In the genomic region with DNA sequence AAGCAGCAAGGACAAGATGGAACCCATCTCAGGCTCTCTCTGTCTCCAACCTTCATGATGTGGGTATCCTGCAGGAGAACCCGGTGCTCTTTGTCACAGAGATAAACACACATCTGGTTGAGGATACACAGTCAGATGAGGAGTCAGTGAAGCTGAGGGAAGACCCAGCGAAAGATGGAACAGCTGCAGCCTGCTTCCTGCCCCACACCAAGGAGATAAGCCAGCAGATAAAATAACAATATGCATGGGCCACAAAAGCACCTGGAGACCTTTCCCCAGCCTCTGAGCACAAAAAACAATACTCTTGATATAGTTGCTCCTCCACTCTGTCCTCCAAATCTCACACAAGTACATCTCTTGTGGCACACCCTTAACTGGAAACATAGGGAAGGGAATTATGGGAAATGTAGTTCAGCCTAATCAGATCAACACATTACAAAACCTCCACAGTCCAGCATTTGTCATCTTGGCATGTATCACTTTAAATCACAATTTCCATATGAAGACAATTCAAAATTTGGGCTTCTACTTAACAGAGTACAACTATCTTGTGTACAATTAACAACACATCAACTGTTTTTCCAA, we compare ENCODE assay signal across 23 cellular contexts. TPM values are rescaled to one million over a fixed set of nuclear protein-coding genes. Genes with fewer than 3 reads are reported as not detected.
DNase-seq lines count a peak whose midpoint lies in the region; ATAC-seq, FAIRE-seq and TF ChIP-seq lines count a peak whose summit lies in the region.
"Had no signal": no experiment of that assay in that cellular context is flagged by ENCODE, and none has a peak within 500 bp of the region (broad histone marks: within the 10 kb centered on the region; RNA-seq: fewer than 3 reads in every experiment).

No MANE protein-coding gene starts in this region.

- H3K4me3 ChIP-seq in GM23248 (no peak overlapping the region), tibial nerve (no peak overlapping the region)
- H3K4me3 ChIP-seq: esophagus squamous epithelium, gastroesophageal sphincter, lower lobe of right lung had no signal

- no peaks in the 10 kb centered on the region for H3K79me2 ChIP-seq in GM23248 (ENCODE audit: insufficient read depth)

- H3K4me2 ChIP-seq in GM23248 (ENCODE audit: unreplicated experiment), result no peak overlapping the region

- TF ChIP-seq CTCF in tibial nerve (IDR thresholded peaks at IDR 0.05), result no peak

- peaks cover 2% of the 10 kb centered on the region for H3K36me3 Mint-ChIP-seq in T-helper 2 cell treated with Interferon-gamma antibody and Interleukin-4, amounts not matched to agents 5 μg/mL and 100 μg/mL, for 36 hours (ENCODE audit: low read depth)
- H3K36me3 Mint-ChIP-seq: CD8-positive, alpha-beta T cell had no signal

- TF ChIP-seq EP300 in tibial nerve (IDR thresholded peaks at IDR 0.05), result no peak

- H3K4me1 Mint-ChIP-seq in T-helper 2 cell treated with Interferon-gamma antibody and Interleukin-4, amounts not matched to agents 5 μg/mL and 100 μg/mL, for 36 hours (ENCODE audit: low read depth), result peaks cover 29% of the 10 kb centered on the region
- H3K4me1 Mint-ChIP-seq: neural crest cell had no signal

- no peaks in the 10 kb centered on the region for H3K27me3 ChIP-seq in GM23248 (replicated peaks; ENCODE audit: insufficient read depth)
- no peaks in the 10 kb centered on the region for H3K27me3 ChIP-seq in tibial nerve
- H3K27me3 ChIP-seq: esophagus squamous epithelium, gastroesophageal sphincter had no signal

- 72 to 77% methylated on average over 2 of the region's 2 CpGs for WGBS in GM23248 (ENCODE audit: low coverage in 1 of 2, low lambda C conversion rate in 2 of 2, missing lambda C conversion rate in 2 of 2), 2 experiments
- 93 to 94% methylated on average over 2 of the region's 2 CpGs for WGBS in tibial nerve, 2 donors

- TF ChIP-seq POLR2A in GM12891 (IDR thresholded peaks at IDR 0.05; ENCODE audit: low read depth, low read length) (no peak), erythroblast (IDR thresholded peaks at IDR 0.05; ENCODE audit: low read length) (no peak), tibial nerve (IDR thresholded peaks at IDR 0.05) (no peak)

- peak; percentile 72 for FAIRE-seq in GM12891 (lab: Jason Lieb, UNC)
- FAIRE-seq: keratinocyte had no signal

- peaks cover 8% of the 10 kb centered on the region for H3K9me3 Mint-ChIP-seq in T-helper 2 cell treated with Interferon-gamma antibody and Interleukin-4, amounts not matched to agents 5 μg/mL and 100 μg/mL, for 36 hours
- H3K9me3 Mint-ChIP-seq: CD8-positive, alpha-beta T cell had no signal

- DNase-seq in GM12891 (ENCODE audit: insufficient read length, low spot score) (no peak), GM23248 (peak; percentile 14), erythroblast (lab: John Stamatoyannopoulos, UW) (peak; percentile 5 to 14), HuH-7 (ENCODE audit: low spot score) (no peak), tibial nerve (ENCODE audit: low spot score in 2 of 2) (no peak)
- no peak for DNase-seq in T-helper 2 cell treated with Interferon-gamma antibody and Interleukin-4, amounts not matched to agents 5 μg/mL and 100 μg/mL, for 36 hours (ENCODE audit: low spot score)
- DNase-seq: activated CD4-positive, CD25-positive, alpha-beta regulatory T cell; CD8-positive, alpha-beta T cell; DMS53; effector CD4-positive, alpha-beta T cell; esophagus squamous epithelium; lower lobe of right lung; NCI-H1436 treated with DMSO at 0.1 percent for 48 hours; NCI-H510A treated with DMSO at 0.1 percent for 48 hours; posterior cingulate gyrus; substantia nigra; T-helper 9 cell had no signal

- no peak overlapping the region for H2AFZ ChIP-seq in GM23248

- in situ Hi-C loops in GM23248 (cut with MboI), result no loop called here

- H3K27ac ChIP-seq in GM23248 (no peak overlapping the region), tibial nerve (no peak overlapping the region)
- H3K27ac ChIP-seq: esophagus squamous epithelium, gastroesophageal sphincter, lower lobe of right lung had no signal

- peaks cover 11% of the 10 kb centered on the region for H3F3A ChIP-seq in GM23248 (ENCODE audit: insufficient read depth)

- peaks cover 6% of the 10 kb centered on the region for H3K4me1 ChIP-seq in GM23248 (ENCODE audit: insufficient read depth)
- no peaks in the 10 kb centered on the region for H3K4me1 ChIP-seq in tibial nerve
- H3K4me1 ChIP-seq: esophagus squamous epithelium, gastroesophageal sphincter, lower lobe of right lung had no signal

- H3K9me3 ChIP-seq in GM23248 (ENCODE audit: low read depth) (no peaks in the 10 kb centered on the region), tibial nerve (no peaks in the 10 kb centered on the region)
- H3K9me3 ChIP-seq: esophagus squamous epithelium, gastroesophageal sphincter, lower lobe of right lung had no signal

- no peak overlapping the region for H3K9ac ChIP-seq in GM23248

- H4K20me1 ChIP-seq in GM23248 (ENCODE audit: insufficient read depth), result no peaks in the 10 kb centered on the region

- H3K9me2 ChIP-seq in GM23248 (ENCODE audit: insufficient read depth), result no peaks in the 10 kb centered on the region

- H3K36me3 ChIP-seq in GM23248 (ENCODE audit: low read depth) (no peaks in the 10 kb centered on the region), tibial nerve (no peaks in the 10 kb centered on the region)
- H3K36me3 ChIP-seq: esophagus squamous epithelium, gastroesophageal sphincter, lower lobe of right lung had no signal

- H3K27ac Mint-ChIP-seq in T-helper 2 cell treated with Interferon-gamma antibody and Interleukin-4, amounts not matched to agents 5 μg/mL and 100 μg/mL, for 36 hours, result peak overlapping the region; percentile 58
- H3K27ac Mint-ChIP-seq: activated naive CD8-positive, alpha-beta T cell; CD8-positive, alpha-beta T cell had no signal

- H3K4me3 Mint-ChIP-seq in T-helper 2 cell treated with Interferon-gamma antibody and Interleukin-4, amounts not matched to agents 5 μg/mL and 100 μg/mL, for 36 hours, result peak overlapping the region; percentile 10
- H3K4me3 Mint-ChIP-seq: activated naive CD8-positive, alpha-beta T cell; CD8-positive, alpha-beta T cell; neural crest cell had no signal

- H3K27me3 Mint-ChIP-seq in T-helper 2 cell treated with Interferon-gamma antibody and Interleukin-4, amounts not matched to agents 5 μg/mL and 100 μg/mL, for 36 hours (ENCODE audit: low read depth), result peaks cover 8% of the 10 kb centered on the region

- ATAC-seq in GM19397 (IDR thresholded peaks at IDR 0.05; ENCODE audit: unreplicated experiment), result no peak
- ATAC-seq: CD8-positive, alpha-beta T cell; gastroesophageal sphincter; sciatic nerve had no signal

TF ChIP-seq in GM12891, 5 proteins besides CTCF, POLR2A, EP300 and RAD21:
- no peak for TF ChIP-seq POU2F2 (IDR thresholded peaks at IDR 0.05; ENCODE audit: low read depth, low read length)
- no peak for TF ChIP-seq PAX5 (IDR thresholded peaks at IDR 0.05; ENCODE audit: insufficient read depth, low read length, severe bottlenecking)
- no peak for TF ChIP-seq TAF1 (IDR thresholded peaks at IDR 0.05; ENCODE audit: low read depth, low read length)
- TF ChIP-seq SPI1 (IDR thresholded peaks at IDR 0.05; ENCODE audit: low read depth, low read length), result no peak
- no peak for TF ChIP-seq POLR2AphosphoS5 (IDR thresholded peaks at IDR 0.05; ENCODE audit: low read depth, low read length)

RNA-seq across cellular contexts. Expression of gene FHIP2A, which starts 9.7 kb away (rescaled TPM):
- polyA plus RNA-seq in GM12891 (2012; ENCODE audit: low read depth, missing spikeins), result 7.5 TPM
- total RNA-seq in GM23248 (2014; rRNA removed; shearing (Covaris generic)), result 24.6 and 26.4 TPM in 2 replicates
- 19.6 and 22.3 TPM in 2 replicates for polyA plus RNA-seq in GM23248 (2016; fragmentation: Nextera tagmentation; extraction: Ambion mirVana)
- total RNA-seq in tibial nerve, result 10 to 100 TPM; 35.4 to 68.8 (median 58.0) TPM

Comparison
In these comparisons a context has a peak if more than half of its experiments do, and no peak if none do; other contexts are left out.
1. DNase-seq: peak in GM23248 (single experiment) and erythroblast (2 of 2); none in GM12891 (single experiment), T-helper 2 cell treated with Interferon-gamma antibody and Interleukin-4, amounts not matched to agents 5 μg/mL and 100 μg/mL, for 36 hours (single experiment), HuH-7 (single experiment) and tibial nerve (0 of 2).